In genomic region chr6:137427670-137428290, GRCh38 we compare ENCODE assay signal across 17 cellular contexts.
"Had no signal": no experiment of that assay in that cellular context is flagged by ENCODE, and none has a peak within 500 bp of the region (broad histone marks: within the 10 kb centered on the region; RNA-seq: fewer than 3 reads in every experiment).

No MANE protein-coding gene starts in this region.

- ATAC-seq: activated CD4-positive, CD25-positive, alpha-beta regulatory T cell treated with anti-CD3 and anti-CD28 coated beads, Interleukin-2, amount 50 U/mL, for 24 hours; activated CD8-positive, alpha-beta T cell treated with anti-CD3 and anti-CD28 coated beads, Interleukin-2, amount 10 ng/mL, durations not matched to agents 7 days and 5 days; body of pancreas; effector memory CD8-positive, alpha-beta T cell; left cardiac atrium; naive thymus-derived CD8-positive, alpha-beta T cell; psoas muscle; right cardiac atrium had no signal

- H3K27ac ChIP-seq: body of pancreas, esophagus squamous epithelium, hepatocyte, psoas muscle, thyroid gland had no signal

- H3K4me3 Mint-ChIP-seq: activated CD4-positive, alpha-beta T cell treated with anti-CD3 and anti-CD28 coated beads, Interleukin-2, amount 10 ng/mL, durations not matched to agents 7 days and 5 days; activated CD8-positive, alpha-beta T cell treated with anti-CD3 and anti-CD28 coated beads, Interleukin-2, amount 10 ng/mL, durations not matched to agents 7 days and 5 days; activated naive CD4-positive, alpha-beta T cell treated with anti-CD3 and anti-CD28 coated beads for 36 hours; activated T-cell treated with anti-CD3 and anti-CD28 coated beads, Interleukin-2, amount 50 U/mL, for 24 hours; effector memory CD8-positive, alpha-beta T cell; naive thymus-derived CD8-positive, alpha-beta T cell had no signal

- H2AFZ ChIP-seq: hepatocyte had no signal

- H3K9me3 Mint-ChIP-seq: activated CD4-positive, alpha-beta T cell treated with anti-CD3 and anti-CD28 coated beads, Interleukin-2, amount 10 ng/mL, durations not matched to agents 7 days and 5 days; activated naive CD4-positive, alpha-beta T cell treated with anti-CD3 and anti-CD28 coated beads for 36 hours; activated T-cell treated with anti-CD3 and anti-CD28 coated beads, Interleukin-2, amount 50 U/mL, for 24 hours; effector memory CD8-positive, alpha-beta T cell; naive thymus-derived CD8-positive, alpha-beta T cell had no signal

- H3K27ac Mint-ChIP-seq: activated CD4-positive, alpha-beta T cell treated with anti-CD3 and anti-CD28 coated beads, Interleukin-2, amount 10 ng/mL, durations not matched to agents 7 days and 5 days; activated CD8-positive, alpha-beta T cell treated with anti-CD3 and anti-CD28 coated beads, Interleukin-2, amount 10 ng/mL, durations not matched to agents 7 days and 5 days; activated naive CD4-positive, alpha-beta T cell treated with anti-CD3 and anti-CD28 coated beads for 36 hours; activated T-cell treated with anti-CD3 and anti-CD28 coated beads, Interleukin-2, amount 50 U/mL, for 24 hours; effector memory CD8-positive, alpha-beta T cell; naive thymus-derived CD8-positive, alpha-beta T cell had no signal

- H3K27me3 ChIP-seq: body of pancreas, esophagus squamous epithelium, hepatocyte, thyroid gland had no signal

- H3K9me3 ChIP-seq: body of pancreas, esophagus squamous epithelium, psoas muscle, thyroid gland had no signal

- H3K27me3 Mint-ChIP-seq: activated T-cell treated with anti-CD3 and anti-CD28 coated beads, Interleukin-2, amount 50 U/mL, for 24 hours had no signal

- H3K79me2 ChIP-seq: hepatocyte had no signal

- H3K36me3 Mint-ChIP-seq: naive thymus-derived CD8-positive, alpha-beta T cell had no signal

- H3K36me3 ChIP-seq: esophagus squamous epithelium, thyroid gland had no signal

- DNase-seq: activated CD4-positive, alpha-beta T cell treated with anti-CD3 and anti-CD28 coated beads, Interleukin-2, amount 10 ng/mL, durations not matched to agents 7 days and 5 days; activated CD8-positive, alpha-beta T cell treated with anti-CD3 and anti-CD28 coated beads, Interleukin-2, amount 10 ng/mL, durations not matched to agents 7 days and 5 days; activated naive CD4-positive, alpha-beta T cell treated with anti-CD3 and anti-CD28 coated beads for 36 hours; activated T-cell treated with anti-CD3 and anti-CD28 coated beads, Interleukin-2, amount 50 U/mL, for 24 hours; body of pancreas; effector memory CD8-positive, alpha-beta T cell; esophagus squamous epithelium; left cardiac atrium; mesenchymal stem cell; naive thymus-derived CD8-positive, alpha-beta T cell; psoas muscle; right cardiac atrium; stimulated activated CD4-positive, alpha-beta T cell treated with anti-CD3 and anti-CD28 coated beads, Interleukin-2, amount 100 ng/mL, for 24 hours; stimulated activated naive CD4-positive, alpha-beta T cell treated with Interleukin-2 at 50 U/mL for 16 hours; thyroid gland had no signal

- H3K4me1 ChIP-seq: body of pancreas, esophagus squamous epithelium, psoas muscle, thyroid gland had no signal

- H3K4me3 ChIP-seq: body of pancreas, esophagus squamous epithelium, hepatocyte, psoas muscle, thyroid gland had no signal

- H3K4me2 ChIP-seq: hepatocyte had no signal
